9 cellular contexts compared by ENCODE assay signal in the genomic region with DNA sequence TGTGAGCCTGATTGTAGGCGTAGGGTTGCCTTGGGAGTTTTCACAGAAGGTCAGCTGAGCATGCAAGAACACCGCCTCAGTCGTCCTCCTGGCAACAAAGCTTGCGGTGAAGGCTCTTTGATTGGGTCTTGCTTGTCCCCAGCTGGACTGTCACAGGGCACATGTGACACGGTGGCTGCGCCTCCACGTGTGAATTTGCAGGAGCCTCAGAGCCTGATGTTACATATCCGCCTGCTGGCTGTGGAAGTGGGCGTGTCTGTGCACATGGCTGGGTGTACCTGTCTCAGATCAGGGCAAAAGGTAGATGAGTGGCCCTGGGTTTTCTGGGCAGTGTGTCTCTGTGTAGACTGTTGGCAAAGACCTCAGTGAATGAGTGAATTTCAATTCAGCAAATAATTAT.
DNase-seq lines count a peak whose midpoint lies in the region; FAIRE-seq and TF ChIP-seq lines count a peak whose summit lies in the region.
"Had no signal": no experiment of that assay in that cellular context is flagged by ENCODE, and none has a peak within 500 bp of the region (broad histone marks: within the 10 kb centered on the region; RNA-seq: fewer than 3 reads in every experiment).

No MANE protein-coding gene starts in this region.

- H3K27me3 ChIP-seq in iPS-15b (ENCODE audit: control insufficient read depth, insufficient read depth, low read length) (peaks cover 24% of the 10 kb centered on the region), spleen (replicated peaks in 1 of 7) (peaks cover 0 to 58% (median 16%) of the 10 kb centered on the region in 7 donors)

- no peaks in the 10 kb centered on the region for H3K9me3 ChIP-seq in iPS-15b (ENCODE audit: control insufficient read depth, insufficient read depth, low read length)
- H3K9me3 ChIP-seq in spleen: no peaks in the 10 kb centered on the region

- TF ChIP-seq CTCF in spleen (IDR thresholded peaks at IDR 0.05 in 8 of 11, conservative IDR thresholded peaks at IDR 0.05 in 3 of 11): no peak

- no peaks in the 10 kb centered on the region for H3K36me3 ChIP-seq in iPS-15b (ENCODE audit: control insufficient read depth, insufficient read depth, low read length)
- no peaks in the 10 kb centered on the region for H3K36me3 ChIP-seq in spleen

- intact Hi-C loops in activated CD4-positive, alpha-beta memory T cell treated with anti-CD3 and anti-CD28 coated beads for 36 hours (cut with micrococcal nuclease): no loop called here
- intact Hi-C loops in spleen (cut with DNase I; ENCODE audit: low total_unique reads): no loop called here

- H3K36me3 Mint-ChIP-seq in activated CD4-positive, alpha-beta memory T cell treated with anti-CD3 and anti-CD28 coated beads for 36 hours: no peaks in the 10 kb centered on the region

- H3K4me1 ChIP-seq in iPS-15b (ENCODE audit: control insufficient read depth, insufficient read depth, low read length) (peaks cover 12% of the 10 kb centered on the region), spleen (peaks cover 5 to 52% (median 43%) of the 10 kb centered on the region in 6 donors)

- H3K4me3 ChIP-seq in iPS-15b (ENCODE audit: low read depth, low read length): peak overlapping the region; percentile 80
- peak overlapping the region in 5 of 8 donors; percentile 43 to 76 (median 54) for H3K4me3 ChIP-seq in spleen

- H3K27ac ChIP-seq in spleen: peak overlapping the region in 1 of 8 donors; percentile 33

- DNase-seq in NCI-H82 (lab: John Stamatoyannopoulos, UW) (peak; percentile 56), NCI-H82 treated with DMSO at 0.1 percent for 48 hours (lab: John Stamatoyannopoulos, UW; ENCODE audit: unreplicated experiment) (no peak), spleen (peak; percentile 80), GM12892 (ENCODE audit: insufficient read length) (no peak), midbrain (lab: John Stamatoyannopoulos, UW) (no peak), NOMO-1 (lab: John Stamatoyannopoulos, UW; ENCODE audit: unreplicated experiment in 2 of 2) (no peak)
- peak; percentile 21 for DNase-seq in activated CD4-positive, alpha-beta memory T cell treated with anti-CD3 and anti-CD28 coated beads for 36 hours

- TF ChIP-seq POLR2A in spleen (IDR thresholded peaks at IDR 0.05) (no peak), GM12892 (IDR thresholded peaks at IDR 0.05; ENCODE audit: low read depth, low read length) (no peak)

- no peak for FAIRE-seq in GM12892 (lab: Jason Lieb, UNC)
- FAIRE-seq: islet of Langerhans had no signal

- H3K27me3 Mint-ChIP-seq in activated CD4-positive, alpha-beta memory T cell treated with anti-CD3 and anti-CD28 coated beads for 36 hours: peaks cover 41% of the 10 kb centered on the region

- POLR2A ChIA-PET in activated CD4-positive, alpha-beta memory T cell treated with anti-CD3 and anti-CD28 coated beads for 36 hours (lab: Charles Lee): no interaction called here

- peaks cover 23% of the 10 kb centered on the region for H3K4me1 Mint-ChIP-seq in activated CD4-positive, alpha-beta memory T cell treated with anti-CD3 and anti-CD28 coated beads for 36 hours (ENCODE audit: low read depth)

- H3K9me3 Mint-ChIP-seq in activated CD4-positive, alpha-beta memory T cell treated with anti-CD3 and anti-CD28 coated beads for 36 hours: no peaks in the 10 kb centered on the region

- CTCF ChIA-PET in activated CD4-positive, alpha-beta memory T cell treated with anti-CD3 and anti-CD28 coated beads for 36 hours (lab: Charles Lee): no interaction called here

- peak overlapping the region; percentile 59 for H3K4me3 Mint-ChIP-seq in activated CD4-positive, alpha-beta memory T cell treated with anti-CD3 and anti-CD28 coated beads for 36 hours

- no peak overlapping the region for H3K9ac ChIP-seq in iPS-15b (ENCODE audit: low read depth, low read length)

- 52 to 65% (median 56%) methylated on average over 7 to 9 of the region's 9 CpGs for WGBS in spleen, 5 donors

- H3K27ac Mint-ChIP-seq in activated CD4-positive, alpha-beta memory T cell treated with anti-CD3 and anti-CD28 coated beads for 36 hours: no peak overlapping the region

Comparison
In these comparisons a context has a peak if more than half of its experiments do, and no peak if none do; other contexts are left out.
1. DNase-seq: peak in NCI-H82 (single experiment), activated CD4-positive, alpha-beta memory T cell treated with anti-CD3 and anti-CD28 coated beads for 36 hours (single experiment) and spleen (single experiment); none in NCI-H82 treated with DMSO at 0.1 percent for 48 hours (single experiment), GM12892 (single experiment), midbrain (single experiment) and NOMO-1 (0 of 2).